ENCODE assay signal across 8 cellular contexts in the genomic region with DNA sequence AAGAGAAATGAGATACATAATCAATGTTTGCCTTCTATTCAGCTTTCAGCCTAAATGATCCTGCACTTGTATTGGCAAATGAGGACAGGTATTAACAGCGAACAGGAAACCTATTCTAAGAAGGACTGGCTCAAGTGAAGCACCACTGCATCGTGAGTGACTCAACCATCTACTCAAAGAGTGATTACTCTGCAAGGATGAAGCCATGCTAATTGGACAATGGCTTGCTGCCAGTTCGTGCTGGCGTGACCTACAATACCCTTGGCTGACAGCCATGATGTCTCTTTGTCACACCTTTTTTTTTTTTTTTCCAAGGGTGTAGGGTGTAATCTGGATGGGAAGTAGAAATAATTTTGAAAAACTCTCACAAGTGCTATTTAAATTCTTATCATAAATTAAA.
A peak's percentile ranks its signal among the peaks of the same experiment; 100 is the strongest.
DNase-seq lines count a peak whose midpoint lies in the region; ATAC-seq lines count a peak whose summit lies in the region.

No MANE protein-coding gene starts in this region.

- ATAC-seq in left cardiac atrium = peak; percentile 53 to 75
- no peak for ATAC-seq in HG03460 (IDR thresholded peaks at IDR 0.05; ENCODE audit: unreplicated experiment)
- ATAC-seq in GM19035 (IDR thresholded peaks at IDR 0.05; ENCODE audit: unreplicated experiment) = no peak
- ATAC-seq in GM21825 (IDR thresholded peaks at IDR 0.05; ENCODE audit: unreplicated experiment) = no peak
- no peak for ATAC-seq in HG03135 (IDR thresholded peaks at IDR 0.05; ENCODE audit: unreplicated experiment)

- intact Hi-C loops in left cardiac atrium (cut with DNase I) = no loop called here

- DNase-seq in DMS 273 treated with DMSO at 0.1 percent for 48 hours (lab: John Stamatoyannopoulos, UW) = peak; percentile 73
- peak; percentile 73 for DNase-seq in NCI-H1417 treated with DMSO at 0.1 percent for 48 hours (lab: John Stamatoyannopoulos, UW)
- peak; percentile 97 for DNase-seq in RPMI8226
- peak; percentile 66 for DNase-seq in left cardiac atrium

Comparison
In these comparisons a context has a peak if more than half of its experiments do, and no peak if none do; other contexts are left out.
1. ATAC-seq: peak in left cardiac atrium (2 of 2); none in HG03460 (single experiment), GM19035 (single experiment), GM21825 (single experiment) and HG03135 (single experiment).
2. Peak in every context shown above with its lines, with median percentiles within 50 percentile points of each other: DNase-seq.